In the genomic region with DNA sequence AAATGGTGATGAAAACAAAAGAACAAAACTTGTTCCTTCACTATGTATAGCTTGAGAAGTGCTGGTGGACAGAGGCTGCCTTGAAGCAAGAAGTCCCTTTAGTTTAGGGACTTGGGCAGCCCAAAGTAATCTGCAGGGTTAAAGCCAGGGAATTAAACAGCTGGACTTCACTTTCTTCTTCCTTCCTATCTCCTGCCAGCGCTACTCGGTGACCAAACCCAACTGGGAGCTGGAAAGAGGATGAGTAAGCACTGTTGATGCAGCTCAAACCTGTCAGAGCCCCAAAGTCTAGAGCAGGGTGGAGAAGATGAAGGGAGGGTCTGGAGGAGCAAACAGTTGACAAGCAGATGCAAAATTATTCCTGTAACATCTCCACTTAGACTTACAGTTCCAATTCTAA, we compare ENCODE assay signal across 16 cellular contexts.
DNase-seq lines count a peak whose midpoint lies in the region; TF ChIP-seq lines count a peak whose summit lies in the region.
"Had no signal": no experiment of that assay in that cellular context is flagged by ENCODE, and none has a peak within 500 bp of the region (broad histone marks: within the 10 kb centered on the region; RNA-seq: fewer than 3 reads in every experiment).

No MANE protein-coding gene starts in this region.

- DNase-seq in AG08396 (ENCODE audit: low spot score): peak; percentile 15
- peak; percentile 69 for DNase-seq in MG63
- DNase-seq in dedifferentiated amniotic fluid mesenchymal stem cell (ENCODE audit: extremely low spot score): peak; percentile 34
- DNase-seq in right atrium auricular region (ENCODE audit: low spot score): peak; percentile 65
- no peak for DNase-seq in activated CD8-positive, alpha-beta memory T cell treated with anti-CD3 and anti-CD28 coated beads, Interleukin-2, amount 50 U/mL, for 48 hours
- DNase-seq in DMS53 treated with DMSO at 0.1 percent for 48 hours (lab: John Stamatoyannopoulos, UW; ENCODE audit: unreplicated experiment): no peak
- DNase-seq in NCI-H1930 (lab: John Stamatoyannopoulos, UW): no peak
- no peak for DNase-seq in H7
- DNase-seq: activated CD8-positive, alpha-beta T cell treated with anti-CD3 and anti-CD28 coated beads for 36 hours; activated T-cell treated with anti-CD3 and anti-CD28 coated beads, Interleukin-2, amount 50 U/mL, for 72 hours; colonic mucosa; left lung; NCI-H1105 treated with DMSO at 0.1 percent for 48 hours; NCI-H2107; substantia nigra had no signal

- H3K27ac ChIP-seq in right atrium auricular region: peak overlapping the region in 1 of 2 donors; percentile 36
- H3K27ac ChIP-seq: colonic mucosa, KMS-11, left lung had no signal

- no peak for TF ChIP-seq CTCF in right atrium auricular region (IDR thresholded peaks at IDR 0.05)

- H3K4me3 ChIP-seq in MG63: no peak overlapping the region
- H3K4me3 ChIP-seq in right atrium auricular region: no peak overlapping the region
- no peak overlapping the region for H3K4me3 ChIP-seq in H7 (ENCODE audit: insufficient read depth, low read depth, low read length)
- H3K4me3 ChIP-seq: colonic mucosa, left lung had no signal

- H3K4me1 ChIP-seq in right atrium auricular region: no peaks in the 10 kb centered on the region
- H3K4me1 ChIP-seq: colonic mucosa, left lung had no signal

- H3K9me3 ChIP-seq in MG63: peaks cover 21% of the 10 kb centered on the region
- peaks cover 0 to 22% of the 10 kb centered on the region in 2 donors for H3K9me3 ChIP-seq in right atrium auricular region
- H3K9me3 ChIP-seq: colonic mucosa had no signal

- H3K27me3 ChIP-seq in MG63: no peaks in the 10 kb centered on the region
- no peaks in the 10 kb centered on the region for H3K27me3 ChIP-seq in right atrium auricular region
- no peaks in the 10 kb centered on the region for H3K27me3 ChIP-seq in H7 (ENCODE audit: control insufficient read depth, insufficient read depth, low read length)
- H3K27me3 ChIP-seq: colonic mucosa, left lung had no signal

- H3K36me3 ChIP-seq in MG63: peaks cover under 1% of the 10 kb centered on the region
- H3K36me3 ChIP-seq in right atrium auricular region: no peaks in the 10 kb centered on the region
- H3K36me3 ChIP-seq in H7 (replicated peaks; ENCODE audit: control insufficient read depth, insufficient read depth, low read length): no peaks in the 10 kb centered on the region
- H3K36me3 ChIP-seq: colonic mucosa, left lung had no signal

Comparison
In these comparisons a context has a peak if more than half of its experiments do, and no peak if none do; other contexts are left out.
1. DNase-seq: peak in AG08396 (single experiment), MG63 (single experiment), dedifferentiated amniotic fluid mesenchymal stem cell (single experiment) and right atrium auricular region (single experiment); none in activated CD8-positive, alpha-beta memory T cell treated with anti-CD3 and anti-CD28 coated beads, Interleukin-2, amount 50 U/mL, for 48 hours (single experiment), DMS53 treated with DMSO at 0.1 percent for 48 hours (single experiment), NCI-H1930 (0 of 2) and H7 (single experiment).